In the genomic region with DNA sequence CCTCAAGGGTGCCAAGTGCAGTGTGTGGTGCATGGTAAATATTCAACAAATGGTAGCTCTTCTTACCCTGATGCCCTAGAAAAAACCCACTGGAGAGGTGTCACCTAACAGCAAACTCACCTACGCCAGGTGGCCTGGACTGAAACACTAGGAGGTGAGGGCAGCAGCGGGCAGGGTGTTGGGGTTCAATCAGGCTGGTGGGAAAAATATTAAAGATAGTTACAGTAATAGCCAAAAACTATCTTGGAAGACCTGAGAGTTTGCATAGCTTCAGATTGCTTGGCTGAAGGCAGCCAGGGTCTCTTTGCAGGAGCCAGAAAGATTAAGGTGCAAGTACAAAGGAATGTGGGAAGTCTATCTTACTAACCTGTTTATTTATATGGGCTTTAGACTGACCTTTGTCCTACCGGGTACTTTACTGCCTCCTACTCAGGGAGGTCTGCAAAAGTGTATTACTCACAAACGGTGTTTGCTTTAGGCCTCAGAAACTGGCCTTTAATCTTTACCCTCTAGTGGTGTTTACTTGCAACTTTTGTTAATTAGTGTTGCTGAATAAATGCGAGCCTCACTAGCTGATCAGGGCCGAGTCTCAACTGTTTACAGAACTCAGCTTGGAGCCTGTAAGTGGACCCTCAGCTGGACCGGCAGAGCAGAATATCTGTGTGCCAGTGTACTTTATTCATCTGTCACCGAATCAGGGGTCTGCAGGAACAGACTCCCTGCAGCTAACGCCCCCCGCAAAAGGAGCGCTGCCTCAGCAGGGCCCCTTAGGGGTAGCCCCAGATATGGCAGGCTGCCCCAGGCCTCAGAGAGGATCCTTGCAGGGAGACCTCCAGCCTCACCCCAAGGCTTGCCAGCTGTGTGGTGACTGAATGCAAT, we compare ENCODE assay signal across 1 cellular context.
TF ChIP-seq lines count a peak whose summit lies in the region.

No MANE protein-coding gene starts in this region.

TF ChIP-seq in HepG2, 621 proteins besides CTCF, POLR2A, EP300 and RAD21 (continued from another document and continues in another):
- TF ChIP-seq, protein P1, sequence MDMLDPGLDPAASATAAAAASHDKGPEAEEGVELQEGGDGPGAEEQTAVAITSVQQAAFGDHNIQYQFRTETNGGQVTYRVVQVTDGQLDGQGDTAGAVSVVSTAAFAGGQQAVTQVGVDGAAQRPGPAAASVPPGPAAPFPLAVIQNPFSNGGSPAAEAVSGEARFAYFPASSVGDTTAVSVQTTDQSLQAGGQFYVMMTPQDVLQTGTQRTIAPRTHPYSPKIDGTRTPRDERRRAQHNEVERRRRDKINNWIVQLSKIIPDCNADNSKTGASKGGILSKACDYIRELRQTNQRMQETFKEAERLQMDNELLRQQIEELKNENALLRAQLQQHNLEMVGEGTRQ (IDR thresholded peaks at IDR 0.05; ENCODE audit: low read depth, low read length), result no peak
- TF ChIP-seq, protein P1 (CRISPR knock-in tag; IDR thresholded peaks at IDR 0.05; ENCODE audit: borderline replicate concordance), result 0 out of 2 replicates have a peak, but pooled peaks have one; percentile 48
- TF ChIP-seq, protein P2, sequence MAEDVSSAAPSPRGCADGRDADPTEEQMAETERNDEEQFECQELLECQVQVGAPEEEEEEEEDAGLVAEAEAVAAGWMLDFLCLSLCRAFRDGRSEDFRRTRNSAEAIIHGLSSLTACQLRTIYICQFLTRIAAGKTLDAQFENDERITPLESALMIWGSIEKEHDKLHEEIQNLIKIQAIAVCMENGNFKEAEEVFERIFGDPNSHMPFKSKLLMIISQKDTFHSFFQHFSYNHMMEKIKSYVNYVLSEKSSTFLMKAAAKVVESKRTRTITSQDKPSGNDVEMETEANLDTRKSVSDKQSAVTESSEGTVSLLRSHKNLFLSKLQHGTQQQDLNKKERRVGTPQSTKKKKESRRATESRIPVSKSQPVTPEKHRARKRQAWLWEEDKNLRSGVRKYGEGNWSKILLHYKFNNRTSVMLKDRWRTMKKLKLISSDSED (CRISPR knock-in tag; IDR thresholded peaks at IDR 0.05), result no peak
- peak; percentile 22; the same call in 1 of the 2 replicates for TF ChIP-seq ZMYM3 (CRISPR knock-in tag; IDR thresholded peaks at IDR 0.05)
- TF ChIP-seq, protein P3, sequence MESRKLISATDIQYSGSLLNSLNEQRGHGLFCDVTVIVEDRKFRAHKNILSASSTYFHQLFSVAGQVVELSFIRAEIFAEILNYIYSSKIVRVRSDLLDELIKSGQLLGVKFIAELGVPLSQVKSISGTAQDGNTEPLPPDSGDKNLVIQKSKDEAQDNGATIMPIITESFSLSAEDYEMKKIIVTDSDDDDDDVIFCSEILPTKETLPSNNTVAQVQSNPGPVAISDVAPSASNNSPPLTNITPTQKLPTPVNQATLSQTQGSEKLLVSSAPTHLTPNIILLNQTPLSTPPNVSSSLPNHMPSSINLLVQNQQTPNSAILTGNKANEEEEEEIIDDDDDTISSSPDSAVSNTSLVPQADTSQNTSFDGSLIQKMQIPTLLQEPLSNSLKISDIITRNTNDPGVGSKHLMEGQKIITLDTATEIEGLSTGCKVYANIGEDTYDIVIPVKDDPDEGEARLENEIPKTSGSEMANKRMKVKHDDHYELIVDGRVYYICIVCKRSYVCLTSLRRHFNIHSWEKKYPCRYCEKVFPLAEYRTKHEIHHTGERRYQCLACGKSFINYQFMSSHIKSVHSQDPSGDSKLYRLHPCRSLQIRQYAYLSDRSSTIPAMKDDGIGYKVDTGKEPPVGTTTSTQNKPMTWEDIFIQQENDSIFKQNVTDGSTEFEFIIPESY (CRISPR knock-in tag; IDR thresholded peaks at IDR 0.05), result no peak
- no peak for TF ChIP-seq BRCA1 (CRISPR knock-in tag; IDR thresholded peaks at IDR 0.05)
- no peak for TF ChIP-seq ZNF251 (CRISPR knock-in tag; IDR thresholded peaks at IDR 0.05)
- TF ChIP-seq FIP1L1 (IDR thresholded peaks at IDR 0.05; ENCODE audit: borderline replicate concordance, insufficient read depth, low read depth, low read length), result no peak
- TF ChIP-seq ZNF335 (CRISPR knock-in tag; IDR thresholded peaks at IDR 0.05), result no peak
- TF ChIP-seq GABPA (IDR thresholded peaks at IDR 0.05; ENCODE audit: low read depth, low read length), result no peak
- peak; percentile 17; the same call in 1 of the 2 replicates for TF ChIP-seq GABPA (CRISPR knock-in tag; IDR thresholded peaks at IDR 0.05; ENCODE audit: low read depth)
- TF ChIP-seq, protein P4, sequence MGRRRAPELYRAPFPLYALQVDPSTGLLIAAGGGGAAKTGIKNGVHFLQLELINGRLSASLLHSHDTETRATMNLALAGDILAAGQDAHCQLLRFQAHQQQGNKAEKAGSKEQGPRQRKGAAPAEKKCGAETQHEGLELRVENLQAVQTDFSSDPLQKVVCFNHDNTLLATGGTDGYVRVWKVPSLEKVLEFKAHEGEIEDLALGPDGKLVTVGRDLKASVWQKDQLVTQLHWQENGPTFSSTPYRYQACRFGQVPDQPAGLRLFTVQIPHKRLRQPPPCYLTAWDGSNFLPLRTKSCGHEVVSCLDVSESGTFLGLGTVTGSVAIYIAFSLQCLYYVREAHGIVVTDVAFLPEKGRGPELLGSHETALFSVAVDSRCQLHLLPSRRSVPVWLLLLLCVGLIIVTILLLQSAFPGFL (CRISPR knock-in tag; IDR thresholded peaks at IDR 0.05), result no peak
- TF ChIP-seq NCOA1 (CRISPR knock-in tag; IDR thresholded peaks at IDR 0.05), result peak; percentile 79; the same call in 1 of the 2 replicates
- peak; percentile 72 for TF ChIP-seq SOX13 (IDR thresholded peaks at IDR 0.05)
- TF ChIP-seq SOX13 (CRISPR knock-in tag; conservative IDR thresholded peaks at IDR 0.05 in 1 of 2, IDR thresholded peaks at IDR 0.05 in 1 of 2), result peak in 1 of 2 experiments; percentile 88; a peak in 2 of 4 replicates
- TF ChIP-seq ZNF558 (CRISPR knock-in tag; IDR thresholded peaks at IDR 0.05; ENCODE audit: borderline replicate concordance), result no peak; the same call in 1 of the 2 replicates
- peak; percentile 62 for TF ChIP-seq XRCC5 (optimal IDR thresholded peaks at IDR 0.05; ENCODE audit: low read length)
- TF ChIP-seq, protein P5, sequence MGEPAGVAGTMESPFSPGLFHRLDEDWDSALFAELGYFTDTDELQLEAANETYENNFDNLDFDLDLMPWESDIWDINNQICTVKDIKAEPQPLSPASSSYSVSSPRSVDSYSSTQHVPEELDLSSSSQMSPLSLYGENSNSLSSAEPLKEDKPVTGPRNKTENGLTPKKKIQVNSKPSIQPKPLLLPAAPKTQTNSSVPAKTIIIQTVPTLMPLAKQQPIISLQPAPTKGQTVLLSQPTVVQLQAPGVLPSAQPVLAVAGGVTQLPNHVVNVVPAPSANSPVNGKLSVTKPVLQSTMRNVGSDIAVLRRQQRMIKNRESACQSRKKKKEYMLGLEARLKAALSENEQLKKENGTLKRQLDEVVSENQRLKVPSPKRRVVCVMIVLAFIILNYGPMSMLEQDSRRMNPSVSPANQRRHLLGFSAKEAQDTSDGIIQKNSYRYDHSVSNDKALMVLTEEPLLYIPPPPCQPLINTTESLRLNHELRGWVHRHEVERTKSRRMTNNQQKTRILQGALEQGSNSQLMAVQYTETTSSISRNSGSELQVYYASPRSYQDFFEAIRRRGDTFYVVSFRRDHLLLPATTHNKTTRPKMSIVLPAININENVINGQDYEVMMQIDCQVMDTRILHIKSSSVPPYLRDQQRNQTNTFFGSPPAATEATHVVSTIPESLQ (CRISPR knock-in tag; conservative IDR thresholded peaks at IDR 0.05), result no peak
- TF ChIP-seq BHLHE40 (IDR thresholded peaks at IDR 0.05; ENCODE audit: low read length), result 0 out of 2 replicates have a peak, but pooled peaks have one; percentile 28
- TF ChIP-seq CREM (IDR thresholded peaks at IDR 0.05), result peak; percentile 93
- no peak for TF ChIP-seq CREM (CRISPR knock-in tag; IDR thresholded peaks at IDR 0.05)
- TF ChIP-seq ZNF607 (CRISPR knock-in tag; IDR thresholded peaks at IDR 0.05; ENCODE audit: borderline replicate concordance), result no peak
- TF ChIP-seq, protein P6, sequence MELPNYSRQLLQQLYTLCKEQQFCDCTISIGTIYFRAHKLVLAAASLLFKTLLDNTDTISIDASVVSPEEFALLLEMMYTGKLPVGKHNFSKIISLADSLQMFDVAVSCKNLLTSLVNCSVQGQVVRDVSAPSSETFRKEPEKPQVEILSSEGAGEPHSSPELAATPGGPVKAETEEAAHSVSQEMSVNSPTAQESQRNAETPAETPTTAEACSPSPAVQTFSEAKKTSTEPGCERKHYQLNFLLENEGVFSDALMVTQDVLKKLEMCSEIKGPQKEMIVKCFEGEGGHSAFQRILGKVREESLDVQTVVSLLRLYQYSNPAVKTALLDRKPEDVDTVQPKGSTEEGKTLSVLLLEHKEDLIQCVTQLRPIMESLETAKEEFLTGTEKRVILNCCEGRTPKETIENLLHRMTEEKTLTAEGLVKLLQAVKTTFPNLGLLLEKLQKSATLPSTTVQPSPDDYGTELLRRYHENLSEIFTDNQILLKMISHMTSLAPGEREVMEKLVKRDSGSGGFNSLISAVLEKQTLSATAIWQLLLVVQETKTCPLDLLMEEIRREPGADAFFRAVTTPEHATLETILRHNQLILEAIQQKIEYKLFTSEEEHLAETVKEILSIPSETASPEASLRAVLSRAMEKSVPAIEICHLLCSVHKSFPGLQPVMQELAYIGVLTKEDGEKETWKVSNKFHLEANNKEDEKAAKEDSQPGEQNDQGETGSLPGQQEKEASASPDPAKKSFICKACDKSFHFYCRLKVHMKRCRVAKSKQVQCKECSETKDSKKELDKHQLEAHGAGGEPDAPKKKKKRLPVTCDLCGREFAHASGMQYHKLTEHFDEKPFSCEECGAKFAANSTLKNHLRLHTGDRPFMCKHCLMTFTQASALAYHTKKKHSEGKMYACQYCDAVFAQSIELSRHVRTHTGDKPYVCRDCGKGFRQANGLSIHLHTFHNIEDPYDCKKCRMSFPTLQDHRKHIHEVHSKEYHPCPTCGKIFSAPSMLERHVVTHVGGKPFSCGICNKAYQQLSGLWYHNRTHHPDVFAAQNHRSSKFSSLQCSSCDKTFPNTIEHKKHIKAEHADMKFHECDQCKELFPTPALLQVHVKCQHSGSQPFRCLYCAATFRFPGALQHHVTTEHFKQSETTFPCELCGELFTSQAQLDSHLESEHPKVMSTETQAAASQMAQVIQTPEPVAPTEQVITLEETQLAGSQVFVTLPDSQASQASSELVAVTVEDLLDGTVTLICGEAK (IDR thresholded peaks at IDR 0.05), result no peak
- TF ChIP-seq, protein P6 (CRISPR knock-in tag; IDR thresholded peaks at IDR 0.05), result peak; percentile 60; the same call in 1 of the 2 replicates
- no peak for TF ChIP-seq ZNF484 (CRISPR knock-in tag; IDR thresholded peaks at IDR 0.05; ENCODE audit: borderline replicate concordance, low read depth)
- TF ChIP-seq ZFP62 (CRISPR knock-in tag; IDR thresholded peaks at IDR 0.05), result no peak
- TF ChIP-seq ZNF572 (CRISPR knock-in tag; IDR thresholded peaks at IDR 0.05), result no peak
- peak; percentile 42; the same call in 1 of the 2 replicates for TF ChIP-seq ZMYM4 (CRISPR knock-in tag; IDR thresholded peaks at IDR 0.05)
- no peak for TF ChIP-seq MEIS2 (CRISPR knock-in tag; IDR thresholded peaks at IDR 0.05)
- TF ChIP-seq ZNF891 (CRISPR knock-in tag; IDR thresholded peaks at IDR 0.05), result 0 out of 2 replicates have a peak, but pooled peaks have one; percentile 55
- TF ChIP-seq, protein P7, sequence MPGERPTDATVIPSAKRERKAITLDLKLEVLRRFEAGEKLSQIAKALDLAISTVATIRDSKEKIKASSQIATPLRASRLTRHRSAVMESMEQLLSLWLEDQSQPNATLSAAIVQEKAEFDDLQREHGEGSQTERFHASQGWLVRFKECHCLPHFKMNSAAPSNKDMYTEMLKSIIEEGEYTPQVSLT (CRISPR knock-in tag; IDR thresholded peaks at IDR 0.05; ENCODE audit: borderline replicate concordance, low read depth), result peak; percentile 76; the same call in 1 of the 2 replicates
- no peak for TF ChIP-seq NONO (IDR thresholded peaks at IDR 0.05)
- TF ChIP-seq NONO (CRISPR knock-in tag; conservative IDR thresholded peaks at IDR 0.05), result 0 out of 2 replicates have a peak, but pooled peaks have one; percentile 49
- TF ChIP-seq ZNF136 (CRISPR knock-in tag; IDR thresholded peaks at IDR 0.05; ENCODE audit: low read depth), result 0 out of 2 replicates have a peak, but pooled peaks have one; percentile 48
- TF ChIP-seq ZNF263 (CRISPR knock-in tag; IDR thresholded peaks at IDR 0.05), result 0 out of 2 replicates have a peak, but pooled peaks have one; percentile 23
- 0 out of 2 replicates have a peak, but pooled peaks have one; percentile 28 for TF ChIP-seq SPEN (CRISPR knock-in tag; IDR thresholded peaks at IDR 0.05; ENCODE audit: low read depth)
